ENCODE assay signal across 1 cellular context in the genomic region with DNA sequence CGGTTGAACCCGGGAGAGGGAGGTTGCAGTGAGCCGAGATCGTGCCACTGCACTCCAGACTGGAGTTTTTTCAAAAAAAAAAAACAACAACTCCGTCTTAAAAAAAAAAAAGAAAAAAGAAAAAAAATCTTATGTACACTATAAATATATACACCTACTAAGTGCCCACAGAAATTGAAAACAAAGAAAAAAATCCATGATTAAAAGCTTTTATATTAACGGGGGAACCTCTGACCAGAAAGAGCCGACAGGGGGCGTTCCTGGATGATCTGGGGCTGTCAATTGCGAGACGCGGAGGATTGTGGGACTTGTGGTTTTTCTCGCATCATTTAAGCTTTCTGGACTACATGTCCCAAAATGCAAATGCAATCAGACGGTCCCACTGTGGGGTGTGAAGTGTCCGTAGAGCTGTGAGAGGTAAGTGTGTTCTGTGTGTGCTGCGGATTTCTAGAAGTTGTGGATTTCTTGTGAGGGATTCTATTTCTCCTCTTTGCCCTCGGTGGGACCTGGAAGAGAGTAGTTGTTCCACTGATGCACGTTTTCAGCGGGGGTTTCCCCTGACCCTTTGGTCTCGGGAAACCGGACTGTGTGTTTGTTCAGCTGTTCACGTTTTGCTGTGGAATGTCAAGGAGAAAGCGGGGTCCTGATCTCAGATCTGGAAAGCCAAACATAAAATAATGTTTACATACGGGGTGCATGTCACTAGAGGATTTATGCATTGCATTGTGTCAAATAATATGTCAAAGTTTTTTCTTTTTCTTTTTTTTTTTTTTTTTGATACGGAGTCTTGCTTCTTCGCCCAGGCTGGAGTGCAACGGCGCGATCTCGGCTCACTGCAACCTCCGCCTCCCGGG.
TF ChIP-seq lines count a peak whose summit lies in the region.

A gene with protein sequence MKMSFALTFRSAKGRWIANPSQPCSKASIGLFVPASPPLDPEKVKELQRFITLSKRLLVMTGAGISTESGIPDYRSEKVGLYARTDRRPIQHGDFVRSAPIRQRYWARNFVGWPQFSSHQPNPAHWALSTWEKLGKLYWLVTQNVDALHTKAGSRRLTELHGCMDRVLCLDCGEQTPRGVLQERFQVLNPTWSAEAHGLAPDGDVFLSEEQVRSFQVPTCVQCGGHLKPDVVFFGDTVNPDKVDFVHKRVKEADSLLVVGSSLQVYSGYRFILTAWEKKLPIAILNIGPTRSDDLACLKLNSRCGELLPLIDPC (plus strand): TSS at position 360 of the 854 bp plus-strand sequence. CDS start 1,241 bp downstream, outside the sequence.

TF ChIP-seq in HEK293, 187 proteins besides CTCF, POLR2A, EP300 and RAD21 (continued from another document and continues in another):
- TF ChIP-seq ZNF148 (tag by site-specific recombination; IDR thresholded peaks at IDR 0.05; ENCODE audit: borderline replicate concordance) (no peak), EGR2 (tag by site-specific recombination; IDR thresholded peaks at IDR 0.05; ENCODE audit: low read depth) (no peak), ZNF10 (tag by site-specific recombination; IDR thresholded peaks at IDR 0.05) (no peak), ZNF639 (tag by site-specific recombination; IDR thresholded peaks at IDR 0.05) (peak; percentile 89), SP7 (tag by site-specific recombination; IDR thresholded peaks at IDR 0.05) (peak; percentile 88), YY2 (tag by site-specific recombination; IDR thresholded peaks at IDR 0.05) (no peak), ZBTB7A (tag by site-specific recombination; IDR thresholded peaks at IDR 0.05; ENCODE audit: low read depth) (0 out of 2 replicates have a peak, but pooled peaks have one; percentile 20), ZBTB20 (tag by site-specific recombination; IDR thresholded peaks at IDR 0.05) (peak; percentile 82), KLF16 (tag by site-specific recombination; IDR thresholded peaks at IDR 0.05) (peak; percentile 23; the same call in 1 of the 2 replicates), ZNF398 (tag by site-specific recombination; IDR thresholded peaks at IDR 0.05) (no peak), ZFP37 (tag by site-specific recombination; IDR thresholded peaks at IDR 0.05) (no peak), KLF9 (tag by site-specific recombination; IDR thresholded peaks at IDR 0.05; ENCODE audit: low read depth) (no peak; the same call in 1 of the 2 replicates), ZSCAN4 (tag by site-specific recombination; IDR thresholded peaks at IDR 0.05) (no peak), ZSCAN23 (tag by site-specific recombination; IDR thresholded peaks at IDR 0.05) (no peak), ZNF600 (tag by site-specific recombination; IDR thresholded peaks at IDR 0.05) (peak; percentile 98), ZNF704 (tag by site-specific recombination; IDR thresholded peaks at IDR 0.05) (no peak), ZNF202 (tag by site-specific recombination; IDR thresholded peaks at IDR 0.05; ENCODE audit: borderline replicate concordance) (no peak), BCL11B (tag by site-specific recombination; IDR thresholded peaks at IDR 0.05; ENCODE audit: low read depth) (peak; percentile 80; the same call in 1 of the 2 replicates), SCRT2 (tag by site-specific recombination; IDR thresholded peaks at IDR 0.05) (peak; percentile 70), ZFP69B (tag by site-specific recombination; IDR thresholded peaks at IDR 0.05) (peak; percentile 90), TRIM28 (IDR thresholded peaks at IDR 0.05; ENCODE audit: borderline replicate concordance, low read length) (no peak), ZNF121 (tag by site-specific recombination; IDR thresholded peaks at IDR 0.05) (peak; percentile 30; the same call in 1 of the 2 replicates), ZBTB48 (tag by site-specific recombination; IDR thresholded peaks at IDR 0.05) (no peak), KLF7 (tag by site-specific recombination; IDR thresholded peaks at IDR 0.05; ENCODE audit: borderline replicate concordance) (no peak), ZNF37A (tag by site-specific recombination; IDR thresholded peaks at IDR 0.05) (no peak), ZNF157 (tag by site-specific recombination; IDR thresholded peaks at IDR 0.05) (no peak), ZNF658 (tag by site-specific recombination; IDR thresholded peaks at IDR 0.05) (no peak), ZNF558 (tag by site-specific recombination; IDR thresholded peaks at IDR 0.05) (peak; percentile 67; the same call in 1 of the 2 replicates), ZNF114 (tag by site-specific recombination; IDR thresholded peaks at IDR 0.05) (no peak), ZNF837 (tag by site-specific recombination; IDR thresholded peaks at IDR 0.05) (no peak), OVOL3 (tag by site-specific recombination; IDR thresholded peaks at IDR 0.05) (no peak), SETDB1 (IDR thresholded peaks at IDR 0.05; ENCODE audit: insufficient read length, low read length) (no peak), ZBTB21 (tag by site-specific recombination; IDR thresholded peaks at IDR 0.05) (peak; percentile 25; the same call in 1 of the 2 replicates), ZNF302 (tag by site-specific recombination; IDR thresholded peaks at IDR 0.05; ENCODE audit: low read depth) (no peak), ZNF548 (tag by site-specific recombination; IDR thresholded peaks at IDR 0.05) (no peak), ZNF354C (tag by site-specific recombination; IDR thresholded peaks at IDR 0.05; ENCODE audit: borderline replicate concordance, low read depth) (no peak), ZNF174 (tag by site-specific recombination; IDR thresholded peaks at IDR 0.05) (no peak), ZNF701 (tag by site-specific recombination; IDR thresholded peaks at IDR 0.05) (no peak), ZNF155 (tag by site-specific recombination; IDR thresholded peaks at IDR 0.05) (no peak)
- TF ChIP-seq, protein P1, sequence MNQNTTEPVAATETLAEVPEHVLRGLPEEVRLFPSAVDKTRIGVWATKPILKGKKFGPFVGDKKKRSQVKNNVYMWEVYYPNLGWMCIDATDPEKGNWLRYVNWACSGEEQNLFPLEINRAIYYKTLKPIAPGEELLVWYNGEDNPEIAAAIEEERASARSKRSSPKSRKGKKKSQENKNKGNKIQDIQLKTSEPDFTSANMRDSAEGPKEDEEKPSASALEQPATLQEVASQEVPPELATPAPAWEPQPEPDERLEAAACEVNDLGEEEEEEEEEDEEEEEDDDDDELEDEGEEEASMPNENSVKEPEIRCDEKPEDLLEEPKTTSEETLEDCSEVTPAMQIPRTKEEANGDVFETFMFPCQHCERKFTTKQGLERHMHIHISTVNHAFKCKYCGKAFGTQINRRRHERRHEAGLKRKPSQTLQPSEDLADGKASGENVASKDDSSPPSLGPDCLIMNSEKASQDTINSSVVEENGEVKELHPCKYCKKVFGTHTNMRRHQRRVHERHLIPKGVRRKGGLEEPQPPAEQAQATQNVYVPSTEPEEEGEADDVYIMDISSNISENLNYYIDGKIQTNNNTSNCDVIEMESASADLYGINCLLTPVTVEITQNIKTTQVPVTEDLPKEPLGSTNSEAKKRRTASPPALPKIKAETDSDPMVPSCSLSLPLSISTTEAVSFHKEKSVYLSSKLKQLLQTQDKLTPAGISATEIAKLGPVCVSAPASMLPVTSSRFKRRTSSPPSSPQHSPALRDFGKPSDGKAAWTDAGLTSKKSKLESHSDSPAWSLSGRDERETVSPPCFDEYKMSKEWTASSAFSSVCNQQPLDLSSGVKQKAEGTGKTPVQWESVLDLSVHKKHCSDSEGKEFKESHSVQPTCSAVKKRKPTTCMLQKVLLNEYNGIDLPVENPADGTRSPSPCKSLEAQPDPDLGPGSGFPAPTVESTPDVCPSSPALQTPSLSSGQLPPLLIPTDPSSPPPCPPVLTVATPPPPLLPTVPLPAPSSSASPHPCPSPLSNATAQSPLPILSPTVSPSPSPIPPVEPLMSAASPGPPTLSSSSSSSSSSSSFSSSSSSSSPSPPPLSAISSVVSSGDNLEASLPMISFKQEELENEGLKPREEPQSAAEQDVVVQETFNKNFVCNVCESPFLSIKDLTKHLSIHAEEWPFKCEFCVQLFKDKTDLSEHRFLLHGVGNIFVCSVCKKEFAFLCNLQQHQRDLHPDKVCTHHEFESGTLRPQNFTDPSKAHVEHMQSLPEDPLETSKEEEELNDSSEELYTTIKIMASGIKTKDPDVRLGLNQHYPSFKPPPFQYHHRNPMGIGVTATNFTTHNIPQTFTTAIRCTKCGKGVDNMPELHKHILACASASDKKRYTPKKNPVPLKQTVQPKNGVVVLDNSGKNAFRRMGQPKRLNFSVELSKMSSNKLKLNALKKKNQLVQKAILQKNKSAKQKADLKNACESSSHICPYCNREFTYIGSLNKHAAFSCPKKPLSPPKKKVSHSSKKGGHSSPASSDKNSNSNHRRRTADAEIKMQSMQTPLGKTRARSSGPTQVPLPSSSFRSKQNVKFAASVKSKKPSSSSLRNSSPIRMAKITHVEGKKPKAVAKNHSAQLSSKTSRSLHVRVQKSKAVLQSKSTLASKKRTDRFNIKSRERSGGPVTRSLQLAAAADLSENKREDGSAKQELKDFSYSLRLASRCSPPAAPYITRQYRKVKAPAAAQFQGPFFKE (tag by site-specific recombination; IDR thresholded peaks at IDR 0.05; ENCODE audit: borderline replicate concordance): no peak
- TF ChIP-seq, protein P2, sequence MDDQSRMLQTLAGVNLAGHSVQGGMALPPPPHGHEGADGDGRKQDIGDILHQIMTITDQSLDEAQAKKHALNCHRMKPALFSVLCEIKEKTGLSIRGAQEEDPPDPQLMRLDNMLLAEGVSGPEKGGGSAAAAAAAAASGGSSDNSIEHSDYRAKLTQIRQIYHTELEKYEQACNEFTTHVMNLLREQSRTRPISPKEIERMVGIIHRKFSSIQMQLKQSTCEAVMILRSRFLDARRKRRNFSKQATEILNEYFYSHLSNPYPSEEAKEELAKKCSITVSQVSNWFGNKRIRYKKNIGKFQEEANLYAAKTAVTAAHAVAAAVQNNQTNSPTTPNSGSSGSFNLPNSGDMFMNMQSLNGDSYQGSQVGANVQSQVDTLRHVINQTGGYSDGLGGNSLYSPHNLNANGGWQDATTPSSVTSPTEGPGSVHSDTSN (CRISPR knock-in tag; IDR thresholded peaks at IDR 0.05): no peak
- TF ChIP-seq, protein P3, sequence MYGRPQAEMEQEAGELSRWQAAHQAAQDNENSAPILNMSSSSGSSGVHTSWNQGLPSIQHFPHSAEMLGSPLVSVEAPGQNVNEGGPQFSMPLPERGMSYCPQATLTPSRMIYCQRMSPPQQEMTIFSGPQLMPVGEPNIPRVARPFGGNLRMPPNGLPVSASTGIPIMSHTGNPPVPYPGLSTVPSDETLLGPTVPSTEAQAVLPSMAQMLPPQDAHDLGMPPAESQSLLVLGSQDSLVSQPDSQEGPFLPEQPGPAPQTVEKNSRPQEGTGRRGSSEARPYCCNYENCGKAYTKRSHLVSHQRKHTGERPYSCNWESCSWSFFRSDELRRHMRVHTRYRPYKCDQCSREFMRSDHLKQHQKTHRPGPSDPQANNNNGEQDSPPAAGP (tag by site-specific recombination; IDR thresholded peaks at IDR 0.05): peak; percentile 53
